Comparison of ENCODE assay signal across 10 cellular contexts in the genomic region with DNA sequence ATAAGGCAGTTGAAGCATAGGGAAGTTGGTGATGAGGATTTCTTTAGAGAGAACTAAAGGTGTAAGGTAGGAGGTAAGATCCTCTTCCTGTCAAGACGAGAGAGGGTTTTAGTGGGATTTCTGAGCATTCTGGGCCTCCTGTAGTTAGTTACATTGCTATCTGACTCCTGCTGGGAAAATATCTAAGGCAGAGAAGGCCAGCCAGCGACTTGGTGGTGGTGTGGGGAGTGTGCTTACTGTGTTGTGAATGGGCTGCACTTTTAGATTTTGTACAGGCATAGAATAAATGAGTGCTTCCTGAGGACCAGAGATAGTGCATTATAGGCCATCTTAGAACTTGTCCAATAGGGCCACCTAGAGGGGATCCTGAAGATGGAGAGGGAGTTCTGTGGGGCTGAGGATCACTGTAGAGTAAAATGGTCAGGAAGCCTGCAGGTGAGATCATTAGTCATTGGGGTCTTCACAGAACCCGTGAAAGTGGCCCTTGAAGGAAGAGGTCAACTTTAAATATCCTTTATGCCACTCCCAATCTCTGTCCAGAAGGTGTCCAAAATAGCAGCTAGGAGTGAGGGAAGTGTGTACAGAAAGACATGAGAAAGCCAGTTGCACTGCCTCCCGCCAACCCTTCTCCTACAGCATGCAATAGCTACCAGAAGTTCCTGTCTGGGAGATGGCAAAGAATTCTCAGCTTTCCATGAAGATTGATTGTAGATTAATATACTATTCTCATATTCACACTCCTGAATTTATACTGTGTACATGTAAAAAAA.
DNase-seq lines count a peak whose midpoint lies in the region; ATAC-seq, FAIRE-seq and TF ChIP-seq lines count a peak whose summit lies in the region.
"Had no signal": no experiment of that assay in that cellular context is flagged by ENCODE, and none has a peak within 500 bp of the region (broad histone marks: within the 10 kb centered on the region; RNA-seq: fewer than 3 reads in every experiment).

No MANE protein-coding gene starts in this region.

- no peak overlapping the region for H3K4me3 Mint-ChIP-seq in activated T-helper 17 cell treated with anti-CD3 and anti-CD28 coated beads, Interleukin-2, amount 50 U/mL, for 72 hours
- H3K4me3 Mint-ChIP-seq: activated naive CD4-positive, alpha-beta T cell treated with anti-CD3 and anti-CD28 coated beads, Interleukin-2, amount 50 U/mL, for 24 hours had no signal

- DNase-seq in AG04449 (ENCODE audit: low read depth, low spot score) (peak; percentile 21), H54 (ENCODE audit: insufficient read length, low spot score) (peak; percentile 45), NCI-H748 treated with DMSO at 0.1 percent for 48 hours (lab: John Stamatoyannopoulos, UW) (peak; percentile 20), erythroblast (lab: John Stamatoyannopoulos, UW) (peak; percentile 9 to 11), colonic mucosa (no peak), left ventricle myocardium inferior (no peak), Peyer's patch (no peak)

- intact Hi-C loops in colonic mucosa (cut with DNase I) (no loop called here), left ventricle myocardium inferior (cut with micrococcal nuclease) (no loop called here)

- H3K4me3 ChIP-seq in AG04449 (ENCODE audit: low read depth, low read length) (no peak overlapping the region), colonic mucosa (no peak overlapping the region), left ventricle myocardium inferior (no peak overlapping the region), Peyer's patch (no peak overlapping the region)

- no peaks in the 10 kb centered on the region for H3K4me1 ChIP-seq in colonic mucosa
- no peaks in the 10 kb centered on the region for H3K4me1 ChIP-seq in left ventricle myocardium inferior
- no peaks in the 10 kb centered on the region for H3K4me1 ChIP-seq in Peyer's patch

- no peak for ATAC-seq in activated T-helper 17 cell treated with anti-CD3 and anti-CD28 coated beads, Interleukin-2, amount 50 U/mL, for 72 hours (replicated peaks)

- CTCF ChIA-PET in AG04449 (lab: Yijun Ruan, JAX): interaction anchor here (0.6 to 7.9 kb wide), 11 partner anchors 9 to 852 kb away, joined by 3 to 104 read pairs (median 3); a partner anchor contains a TSS

- H3K27ac ChIP-seq in colonic mucosa (no peak overlapping the region), left ventricle myocardium inferior (replicated peaks) (no peak overlapping the region), Peyer's patch (no peak overlapping the region)

- H3K36me3 Mint-ChIP-seq in activated T-helper 17 cell treated with anti-CD3 and anti-CD28 coated beads, Interleukin-2, amount 50 U/mL, for 72 hours (ENCODE audit: low read depth): no peaks in the 10 kb centered on the region
- H3K36me3 Mint-ChIP-seq: activated naive CD4-positive, alpha-beta T cell treated with anti-CD3 and anti-CD28 coated beads, Interleukin-2, amount 50 U/mL, for 24 hours had no signal

- H3K27me3 ChIP-seq in colonic mucosa (no peaks in the 10 kb centered on the region), left ventricle myocardium inferior (ENCODE audit: low read depth) (no peaks in the 10 kb centered on the region), Peyer's patch (no peaks in the 10 kb centered on the region)

- no peaks in the 10 kb centered on the region for H3K4me1 Mint-ChIP-seq in activated T-helper 17 cell treated with anti-CD3 and anti-CD28 coated beads, Interleukin-2, amount 50 U/mL, for 72 hours
- H3K4me1 Mint-ChIP-seq: activated naive CD4-positive, alpha-beta T cell treated with anti-CD3 and anti-CD28 coated beads, Interleukin-2, amount 50 U/mL, for 24 hours had no signal

- TF ChIP-seq POLR2A in H54 (IDR thresholded peaks at IDR 0.05; ENCODE audit: low read depth, low read length) (no peak), erythroblast (IDR thresholded peaks at IDR 0.05; ENCODE audit: low read length) (no peak), Peyer's patch (IDR thresholded peaks at IDR 0.05) (no peak)

- H3K9me3 ChIP-seq in colonic mucosa (no peaks in the 10 kb centered on the region), left ventricle myocardium inferior (replicated peaks) (peaks cover 4% of the 10 kb centered on the region), Peyer's patch (no peaks in the 10 kb centered on the region)

- H3K27ac Mint-ChIP-seq in activated T-helper 17 cell treated with anti-CD3 and anti-CD28 coated beads, Interleukin-2, amount 50 U/mL, for 72 hours: no peak overlapping the region
- H3K27ac Mint-ChIP-seq: activated naive CD4-positive, alpha-beta T cell treated with anti-CD3 and anti-CD28 coated beads, Interleukin-2, amount 50 U/mL, for 24 hours had no signal

- FAIRE-seq in H54 (lab: Jason Lieb, UNC): peak; percentile 97
- FAIRE-seq: GM12891 had no signal

- no peak overlapping the region for H3K9ac ChIP-seq in colonic mucosa (ENCODE audit: low read depth in 2 of 2, low read length in 2 of 2)

- peaks cover 9% of the 10 kb centered on the region for H3K9me3 Mint-ChIP-seq in activated T-helper 17 cell treated with anti-CD3 and anti-CD28 coated beads, Interleukin-2, amount 50 U/mL, for 72 hours
- H3K9me3 Mint-ChIP-seq: activated naive CD4-positive, alpha-beta T cell treated with anti-CD3 and anti-CD28 coated beads, Interleukin-2, amount 50 U/mL, for 24 hours had no signal

- peak; percentile 77 for TF ChIP-seq CTCF in AG04449 (IDR thresholded peaks at IDR 0.05; ENCODE audit: insufficient read depth, low read length, missing control alignments)
- no peak for TF ChIP-seq CTCF in colonic mucosa (IDR thresholded peaks at IDR 0.05)
- no peak for TF ChIP-seq CTCF in left ventricle myocardium inferior (IDR thresholded peaks at IDR 0.05; ENCODE audit: borderline replicate concordance)
- no peak for TF ChIP-seq CTCF in Peyer's patch (IDR thresholded peaks at IDR 0.05)

- POLR2A ChIA-PET in AG04449 (lab: Yijun Ruan, JAX): no interaction called here

- H3K36me3 ChIP-seq in colonic mucosa (no peaks in the 10 kb centered on the region), left ventricle myocardium inferior (no peaks in the 10 kb centered on the region), Peyer's patch (no peaks in the 10 kb centered on the region)

- H3K27me3 Mint-ChIP-seq in activated T-helper 17 cell treated with anti-CD3 and anti-CD28 coated beads, Interleukin-2, amount 50 U/mL, for 72 hours: no peaks in the 10 kb centered on the region
- H3K27me3 Mint-ChIP-seq: activated naive CD4-positive, alpha-beta T cell treated with anti-CD3 and anti-CD28 coated beads, Interleukin-2, amount 50 U/mL, for 24 hours had no signal

Comparison
In these comparisons a context has a peak if more than half of its experiments do, and no peak if none do; other contexts are left out.
1. DNase-seq: peak in AG04449 (single experiment), H54 (single experiment), NCI-H748 treated with DMSO at 0.1 percent for 48 hours (single experiment) and erythroblast (2 of 2); none in colonic mucosa (single experiment), left ventricle myocardium inferior (single experiment) and Peyer's patch (0 of 3).